23 cellular contexts compared by ENCODE assay signal in the genomic region with DNA sequence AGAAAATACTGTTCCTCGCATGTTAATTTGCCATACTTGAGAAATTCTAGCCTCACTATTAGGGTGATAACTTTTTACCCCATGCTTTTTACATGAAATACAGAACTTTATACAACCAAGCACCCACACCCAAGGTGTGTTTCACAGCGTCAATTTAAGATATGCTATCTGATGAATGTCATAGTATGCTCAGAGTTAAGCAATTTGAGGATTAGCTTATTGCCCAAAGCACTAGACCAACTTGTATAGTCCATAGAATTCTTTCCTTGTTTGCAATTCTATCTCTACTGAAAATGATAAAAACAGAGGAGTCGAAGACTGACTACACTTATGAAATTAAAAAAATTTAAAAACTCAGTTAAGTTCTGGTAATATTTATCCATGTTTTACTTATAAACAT.
"Had no signal": no experiment of that assay in that cellular context is flagged by ENCODE, and none has a peak within 500 bp of the region (broad histone marks: within the 10 kb centered on the region; RNA-seq: fewer than 3 reads in every experiment).

No MANE protein-coding gene starts in this region.

- H3K4me3 ChIP-seq: colonic mucosa, esophagus squamous epithelium, gastrocnemius medialis, heart right ventricle, left lung, lower lobe of right lung had no signal

- H3K27me3 Mint-ChIP-seq: dendritic cell treated with granulocyte-macrophage colony-stimulating factor and Interleukin-4, amounts not matched to agents 40 ng/mL and 50 ng/mL, for 4 days had no signal

- H3K36me3 ChIP-seq: colonic mucosa, esophagus squamous epithelium, gastrocnemius medialis, heart right ventricle, left lung, lower lobe of right lung had no signal

- H3K27me3 ChIP-seq: colonic mucosa, esophagus squamous epithelium, gastrocnemius medialis, heart right ventricle, left lung had no signal

- H3K4me3 Mint-ChIP-seq: dendritic cell treated with granulocyte-macrophage colony-stimulating factor and Interleukin-4, amounts not matched to agents 40 ng/mL and 50 ng/mL, for 4 days; effector memory CD8-positive, alpha-beta T cell; endodermal cell; mesothelial cell of epicardium; naive thymus-derived CD4-positive, alpha-beta T cell had no signal

- H3K9me3 ChIP-seq: colonic mucosa, esophagus squamous epithelium, gastrocnemius medialis, heart right ventricle, left lung, lower lobe of right lung had no signal

- ATAC-seq: effector memory CD8-positive, alpha-beta T cell; gastrocnemius medialis; left ventricle myocardium superior; naive thymus-derived CD4-positive, alpha-beta T cell had no signal

- H3K4me1 ChIP-seq: colonic mucosa had no signal

- H3K27ac ChIP-seq: colonic mucosa, gastrocnemius medialis, heart right ventricle, left lung, lower lobe of right lung had no signal

- H3K27ac Mint-ChIP-seq: dendritic cell treated with granulocyte-macrophage colony-stimulating factor and Interleukin-4, amounts not matched to agents 40 ng/mL and 50 ng/mL, for 4 days; effector memory CD8-positive, alpha-beta T cell; endodermal cell; mesothelial cell of epicardium; naive thymus-derived CD4-positive, alpha-beta T cell had no signal

- DNase-seq: colonic mucosa; cortex of kidney; effector CD8-positive, alpha-beta T cell; effector memory CD8-positive, alpha-beta T cell; endodermal cell; esophagus squamous epithelium; foreskin fibroblast; foreskin melanocyte; gastrocnemius medialis; glutamatergic neuron; head of caudate nucleus; heart right ventricle; hippocampal formation; islet precursor cell; kidney; kidney glomerular epithelial cell; left lung; left ventricle myocardium superior; lower lobe of right lung; mesenchymal stem cell; naive thymus-derived CD4-positive, alpha-beta T cell had no signal

- H3K36me3 Mint-ChIP-seq: mesothelial cell of epicardium had no signal

- H3K9me3 Mint-ChIP-seq: dendritic cell treated with granulocyte-macrophage colony-stimulating factor and Interleukin-4, amounts not matched to agents 40 ng/mL and 50 ng/mL, for 4 days; effector memory CD8-positive, alpha-beta T cell; endodermal cell; mesothelial cell of epicardium had no signal

- H3K4me1 Mint-ChIP-seq: endodermal cell; naive thymus-derived CD4-positive, alpha-beta T cell had no signal
